In genomic region chr18:23883277-23883790, GRCh38 we compare ENCODE assay signal across 9 cellular contexts.
DNase-seq lines count a peak whose midpoint lies in the region; TF ChIP-seq lines count a peak whose summit lies in the region.
"Had no signal": no experiment of that assay in that cellular context is flagged by ENCODE, and none has a peak within 500 bp of the region (broad histone marks: within the 10 kb centered on the region; RNA-seq: fewer than 3 reads in every experiment).

No MANE protein-coding gene starts in this region.

- WGBS in tibial nerve, 2 donors = 72 to 83% methylated on average over 3 of the region's 3 CpGs

- H3K27me3 ChIP-seq in right atrium auricular region (no peaks in the 10 kb centered on the region), tibial nerve (no peaks in the 10 kb centered on the region), brain microvascular endothelial cell (replicated peaks) (no peaks in the 10 kb centered on the region)

- H3K36me3 ChIP-seq in right atrium auricular region (no peaks in the 10 kb centered on the region), tibial nerve (peaks cover 0 to 29% (median 0%) of the 10 kb centered on the region in 3 donors), brain microvascular endothelial cell (replicated peaks) (no peaks in the 10 kb centered on the region)

- TF ChIP-seq CTCF in right atrium auricular region (IDR thresholded peaks at IDR 0.05) (no peak), tibial nerve (IDR thresholded peaks at IDR 0.05) (no peak), brain microvascular endothelial cell (IDR thresholded peaks at IDR 0.05; ENCODE audit: low read depth, low read length, missing control alignments) (no peak)

- DNase-seq in NCI-H2196 (lab: John Stamatoyannopoulos, UW; ENCODE audit: unreplicated experiment) = peak; percentile 35
- no peak for DNase-seq in NCI-H2196 treated with DMSO at 0.1 percent for 48 hours (lab: John Stamatoyannopoulos, UW; ENCODE audit: unreplicated experiment)
- DNase-seq in SHP77 (lab: John Stamatoyannopoulos, UW) = peak; percentile 86 to 94
- no peak for DNase-seq in right atrium auricular region (ENCODE audit: low spot score)
- peak; percentile 41 to 72 for DNase-seq in tibial nerve (ENCODE audit: low spot score in 2 of 2)
- DNase-seq in brain microvascular endothelial cell = no peak
- no peak for DNase-seq in AG08396 (ENCODE audit: low spot score)
- DNase-seq in stimulated activated CD4-positive, alpha-beta T cell treated with anti-CD3 and anti-CD28 coated beads, Interleukin-1b, Interleukin-23, amount 100 ng/mL, for 48 hours = no peak
- DNase-seq: NCI-H1092 treated with DMSO at 0.1 percent for 48 hours had no signal

- in situ Hi-C loops in brain microvascular endothelial cell (cut with HindIII; ENCODE audit: low pct_ligation_motif_present, low sequenced_read_pairs) = no loop called here

- H3K9me3 ChIP-seq in right atrium auricular region = no peaks in the 10 kb centered on the region
- H3K9me3 ChIP-seq in tibial nerve = no peaks in the 10 kb centered on the region

- peak in 1 of 2 donors; percentile 51 for TF ChIP-seq EP300 in tibial nerve (IDR thresholded peaks at IDR 0.05)

- H3K4me1 ChIP-seq in right atrium auricular region (peaks cover 0 to 14% of the 10 kb centered on the region in 2 donors), tibial nerve (peaks cover 0 to 32% (median 12%) of the 10 kb centered on the region in 4 donors)

- H3K4me3 ChIP-seq in right atrium auricular region = no peak overlapping the region
- H3K4me3 ChIP-seq in tibial nerve = no peak overlapping the region
- H3K4me3 ChIP-seq in brain microvascular endothelial cell (ENCODE audit: low read depth, low read length) = no peak overlapping the region

- H3K27ac ChIP-seq in right atrium auricular region = peak overlapping the region; percentile 75 to 78
- peak overlapping the region; percentile 56 to 84 (median 74) for H3K27ac ChIP-seq in tibial nerve
- H3K27ac ChIP-seq in brain microvascular endothelial cell = no peak overlapping the region

- no peak for TF ChIP-seq POLR2A in tibial nerve (IDR thresholded peaks at IDR 0.05)

Comparison
In these comparisons a context has a peak if more than half of its experiments do, and no peak if none do; other contexts are left out.
1. DNase-seq: peak in NCI-H2196 (single experiment), SHP77 (2 of 2) and tibial nerve (2 of 2); none in NCI-H2196 treated with DMSO at 0.1 percent for 48 hours (single experiment), right atrium auricular region (single experiment), brain microvascular endothelial cell (single experiment), AG08396 (single experiment) and stimulated activated CD4-positive, alpha-beta T cell treated with anti-CD3 and anti-CD28 coated beads, Interleukin-1b, Interleukin-23, amount 100 ng/mL, for 48 hours (single experiment).